In the genomic region with DNA sequence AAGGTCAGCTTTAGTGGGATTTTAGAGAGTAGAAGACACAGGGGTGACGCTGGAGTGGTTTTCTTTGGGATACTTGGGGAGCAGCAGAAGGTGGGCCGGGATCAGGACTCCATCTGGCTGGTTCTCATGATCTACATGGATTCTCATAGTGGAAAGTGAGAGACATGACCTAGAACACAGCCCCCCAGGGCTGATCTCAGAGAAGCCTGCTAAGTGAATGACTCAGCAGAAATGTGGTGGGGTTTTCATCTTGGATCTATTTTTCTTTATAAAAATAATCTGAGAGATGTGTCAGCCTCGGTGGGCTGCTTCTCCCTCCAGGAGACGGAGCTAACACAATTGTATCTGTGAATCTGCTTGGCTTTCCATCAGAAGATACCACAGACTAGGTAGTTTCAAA, we compare ENCODE assay signal across 16 cellular contexts.
DNase-seq lines count a peak whose midpoint lies in the region; ATAC-seq lines count a peak whose summit lies in the region.
"Had no signal": no experiment of that assay in that cellular context is flagged by ENCODE, and none has a peak within 500 bp of the region (broad histone marks: within the 10 kb centered on the region; RNA-seq: fewer than 3 reads in every experiment).

No MANE protein-coding gene starts in this region.

- DNase-seq in activated T-cell treated with anti-CD3 and anti-CD28 coated beads, Interleukin-2, amount 50 U/mL, for 24 hours: no peak
- no peak for DNase-seq in activated T-cell treated with anti-CD3 and anti-CD28 coated beads, Interleukin-2, amount 50 U/mL, for 48 hours
- peak; percentile 16 for DNase-seq in stimulated activated CD4-positive, alpha-beta T cell treated with anti-CD3 and anti-CD28 coated beads, Interleukin-15, amount 100 ng/mL, for 24 hours
- DNase-seq in stimulated activated CD4-positive, alpha-beta T cell treated with anti-CD3 and anti-CD28 coated beads, Interleukin-2, amount 100 ng/mL, for 24 hours: no peak
- DNase-seq in activated naive CD8-positive, alpha-beta T cell treated with anti-CD3 and anti-CD28 coated beads, Interleukin-2, amount 50 U/mL, for 24 hours: no peak
- DNase-seq in HT-29 (ENCODE audit: low spot score) (no peak), H4 (ENCODE audit: low spot score) (no peak)
- DNase-seq: BE2C, DMS53, EL, GF-D8, MG63, NCI-H1694 treated with DMSO at 0.1 percent for 48 hours, NCI-H2081 treated with DMSO at 0.1 percent for 48 hours, NCI-H526, OCI-M1 had no signal

- H3K27ac Mint-ChIP-seq in activated T-cell treated with anti-CD3 and anti-CD28 coated beads, Interleukin-2, amount 50 U/mL, for 24 hours: peak overlapping the region; percentile 99
- H3K27ac Mint-ChIP-seq in activated naive CD8-positive, alpha-beta T cell treated with anti-CD3 and anti-CD28 coated beads, Interleukin-2, amount 50 U/mL, for 24 hours: peak overlapping the region; percentile 64

- peaks cover 2% of the 10 kb centered on the region for H3K9me3 Mint-ChIP-seq in activated T-cell treated with anti-CD3 and anti-CD28 coated beads, Interleukin-2, amount 50 U/mL, for 24 hours
- peaks cover 2% of the 10 kb centered on the region for H3K9me3 Mint-ChIP-seq in activated naive CD8-positive, alpha-beta T cell treated with anti-CD3 and anti-CD28 coated beads, Interleukin-2, amount 50 U/mL, for 24 hours

- ATAC-seq in activated naive CD8-positive, alpha-beta T cell treated with anti-CD3 and anti-CD28 coated beads, Interleukin-2, amount 50 U/mL, for 24 hours: no peak

- H3K27me3 Mint-ChIP-seq in activated T-cell treated with anti-CD3 and anti-CD28 coated beads, Interleukin-2, amount 50 U/mL, for 24 hours: no peaks in the 10 kb centered on the region
- peaks cover 5% of the 10 kb centered on the region for H3K27me3 Mint-ChIP-seq in activated naive CD8-positive, alpha-beta T cell treated with anti-CD3 and anti-CD28 coated beads, Interleukin-2, amount 50 U/mL, for 24 hours

- H3K4me3 Mint-ChIP-seq in activated T-cell treated with anti-CD3 and anti-CD28 coated beads, Interleukin-2, amount 50 U/mL, for 24 hours: peak overlapping the region; percentile 68
- H3K4me3 Mint-ChIP-seq in activated naive CD8-positive, alpha-beta T cell treated with anti-CD3 and anti-CD28 coated beads, Interleukin-2, amount 50 U/mL, for 24 hours: no peak overlapping the region

- H3K36me3 Mint-ChIP-seq in activated T-cell treated with anti-CD3 and anti-CD28 coated beads, Interleukin-2, amount 50 U/mL, for 24 hours (ENCODE audit: low read depth): peaks cover 11% of the 10 kb centered on the region
- H3K36me3 Mint-ChIP-seq in activated naive CD8-positive, alpha-beta T cell treated with anti-CD3 and anti-CD28 coated beads, Interleukin-2, amount 50 U/mL, for 24 hours (ENCODE audit: low read depth): peaks cover 4% of the 10 kb centered on the region

- H3K4me1 Mint-ChIP-seq in activated T-cell treated with anti-CD3 and anti-CD28 coated beads, Interleukin-2, amount 50 U/mL, for 24 hours (ENCODE audit: low read depth): peaks cover 87% of the 10 kb centered on the region
- H3K4me1 Mint-ChIP-seq in activated naive CD8-positive, alpha-beta T cell treated with anti-CD3 and anti-CD28 coated beads, Interleukin-2, amount 50 U/mL, for 24 hours: peaks cover 84% of the 10 kb centered on the region
